In the genomic region with DNA sequence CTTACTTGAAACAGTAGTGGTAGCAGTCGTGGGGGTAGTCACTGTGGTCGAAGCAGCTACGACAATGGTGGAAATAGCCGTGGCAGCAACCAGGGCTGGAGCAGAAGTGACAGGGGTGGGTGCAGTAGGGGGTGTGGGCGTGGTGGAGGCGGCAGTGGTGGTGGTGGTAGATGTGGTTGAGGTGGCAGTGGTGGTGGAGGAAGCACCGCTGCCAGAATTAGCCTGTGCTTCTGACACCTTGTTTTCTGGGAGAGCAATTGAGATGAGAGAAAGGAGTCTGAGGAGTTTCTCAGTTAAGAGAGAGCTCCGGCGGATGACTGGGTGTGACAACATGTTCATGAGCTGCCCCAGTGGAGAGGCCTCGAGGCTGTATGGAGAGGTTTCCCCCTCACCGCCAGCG, we compare ENCODE assay signal across 22 cellular contexts.
DNase-seq lines count a peak whose midpoint lies in the region; ATAC-seq lines count a peak whose summit lies in the region.
"Had no signal": no experiment of that assay in that cellular context is flagged by ENCODE, and none has a peak within 500 bp of the region (broad histone marks: within the 10 kb centered on the region; RNA-seq: fewer than 3 reads in every experiment).

No MANE protein-coding gene starts in this region.

- H3K9me3 Mint-ChIP-seq in activated naive CD4-positive, alpha-beta T cell treated with anti-CD3 and anti-CD28 coated beads for 36 hours: no peaks in the 10 kb centered on the region
- no peaks in the 10 kb centered on the region for H3K9me3 Mint-ChIP-seq in activated CD8-positive, alpha-beta memory T cell treated with anti-CD3 and anti-CD28 coated beads, Interleukin-2, amount 10 ng/mL, durations not matched to agents 7 days and 5 days (ENCODE audit: low read depth)
- H3K9me3 Mint-ChIP-seq in effector memory CD8-positive, alpha-beta T cell: no peaks in the 10 kb centered on the region
- H3K9me3 Mint-ChIP-seq: T-helper 1 cell treated with Interleukin-12 subunit alpha and Interleukin-12 subunit beta and Interleukin-4 antibody, amounts not matched to agents 30 μg/mL and 1 μg/mL, for 36 hours had no signal

- intact Hi-C loops in activated naive CD4-positive, alpha-beta T cell treated with anti-CD3 and anti-CD28 coated beads for 36 hours (cut with micrococcal nuclease): no loop called here

- peaks cover 58% of the 10 kb centered on the region for H3K36me3 Mint-ChIP-seq in activated naive CD4-positive, alpha-beta T cell treated with anti-CD3 and anti-CD28 coated beads for 36 hours (ENCODE audit: low read depth)
- peaks cover 62% of the 10 kb centered on the region for H3K36me3 Mint-ChIP-seq in activated CD8-positive, alpha-beta memory T cell treated with anti-CD3 and anti-CD28 coated beads, Interleukin-2, amount 10 ng/mL, durations not matched to agents 7 days and 5 days
- peaks cover 74% of the 10 kb centered on the region for H3K36me3 Mint-ChIP-seq in effector memory CD8-positive, alpha-beta T cell (ENCODE audit: insufficient read depth)

- no peak for DNase-seq in activated naive CD4-positive, alpha-beta T cell treated with anti-CD3 and anti-CD28 coated beads for 36 hours
- DNase-seq in activated naive CD4-positive, alpha-beta T cell treated with Interleukin-2 at 50 U/mL for 16 hours: no peak
- peak; percentile 41 for DNase-seq in activated CD8-positive, alpha-beta memory T cell treated with anti-CD3 and anti-CD28 coated beads, Interleukin-2, amount 10 ng/mL, durations not matched to agents 7 days and 5 days
- peak; percentile 1 to 9 (median 6) for DNase-seq in effector memory CD8-positive, alpha-beta T cell
- peak; percentile 10 for DNase-seq in stimulated activated naive CD8-positive, alpha-beta T cell treated with anti-CD3 and anti-CD28 coated beads, Interleukin-15, Interleukin-2, amounts not matched to agents 100 U/mL and 50 U/mL, for 24 hours
- no peak for DNase-seq in foreskin melanocyte
- DNase-seq in stimulated activated naive CD4-positive, alpha-beta T cell treated with Interleukin-2 at 50 U/mL for 16 hours (lab: John Stamatoyannopoulos, UW): no peak
- DNase-seq: DMS79; GF-D8; islet precursor cell; lower lobe of right lung; NCI-H1105 treated with DMSO at 0.1 percent for 48 hours; NCI-H2029; NCI-H526 treated with DMSO at 0.1 percent for 48 hours; posterior cingulate gyrus; right lobe of liver; stimulated activated CD4-positive, alpha-beta T cell treated with anti-CD3 and anti-CD28 coated beads, Interleukin-12 subunit alpha, Interleukin-12 subunit beta, amount 100 ng/mL, for 4 hours; stimulated activated CD4-positive, alpha-beta T cell treated with anti-CD3 and anti-CD28 coated beads, Interleukin-4, amount 100 ng/mL, for 4 hours had no signal

- no peak overlapping the region for H3K4me3 Mint-ChIP-seq in activated naive CD4-positive, alpha-beta T cell treated with anti-CD3 and anti-CD28 coated beads for 36 hours
- no peak overlapping the region for H3K4me3 Mint-ChIP-seq in activated CD8-positive, alpha-beta memory T cell treated with anti-CD3 and anti-CD28 coated beads, Interleukin-2, amount 10 ng/mL, durations not matched to agents 7 days and 5 days
- H3K4me3 Mint-ChIP-seq in effector memory CD8-positive, alpha-beta T cell: no peak overlapping the region
- H3K4me3 Mint-ChIP-seq: B cell; T-helper 1 cell treated with Interleukin-12 subunit alpha and Interleukin-12 subunit beta and Interleukin-4 antibody, amounts not matched to agents 30 μg/mL and 1 μg/mL, for 36 hours had no signal

- ATAC-seq in activated CD8-positive, alpha-beta memory T cell treated with anti-CD3 and anti-CD28 coated beads, Interleukin-2, amount 10 ng/mL, durations not matched to agents 7 days and 5 days: no peak
- ATAC-seq in effector memory CD8-positive, alpha-beta T cell (replicated peaks): peak; percentile 82
- ATAC-seq in stimulated activated naive CD8-positive, alpha-beta T cell treated with anti-CD3 and anti-CD28 coated beads, Interleukin-15, Interleukin-2, amounts not matched to agents 100 U/mL and 50 U/mL, for 24 hours: no peak
- ATAC-seq in HG03378 (IDR thresholded peaks at IDR 0.05; ENCODE audit: unreplicated experiment): no peak
- ATAC-seq: K562, lower lobe of right lung, right lobe of liver had no signal

- CTCF ChIA-PET in activated naive CD4-positive, alpha-beta T cell treated with anti-CD3 and anti-CD28 coated beads for 36 hours (lab: Charles Lee): no interaction called here
- CTCF ChIA-PET in activated CD8-positive, alpha-beta memory T cell treated with anti-CD3 and anti-CD28 coated beads, Interleukin-2, amount 10 ng/mL, durations not matched to agents 7 days and 5 days (lab: Charles Lee): interaction anchor here (0.8 kb wide), 1 partner anchor 8 kb away, joined by 4 read pairs; no protein-coding TSS in a partner anchor

- no peaks in the 10 kb centered on the region for H3K27me3 Mint-ChIP-seq in activated naive CD4-positive, alpha-beta T cell treated with anti-CD3 and anti-CD28 coated beads for 36 hours (ENCODE audit: low read depth)
- H3K27me3 Mint-ChIP-seq in activated CD8-positive, alpha-beta memory T cell treated with anti-CD3 and anti-CD28 coated beads, Interleukin-2, amount 10 ng/mL, durations not matched to agents 7 days and 5 days: no peaks in the 10 kb centered on the region
- H3K27me3 Mint-ChIP-seq in effector memory CD8-positive, alpha-beta T cell: no peaks in the 10 kb centered on the region
- H3K27me3 Mint-ChIP-seq: B cell had no signal

- no peaks in the 10 kb centered on the region for H3K4me1 Mint-ChIP-seq in activated naive CD4-positive, alpha-beta T cell treated with anti-CD3 and anti-CD28 coated beads for 36 hours (ENCODE audit: low read depth)
- H3K4me1 Mint-ChIP-seq in activated CD8-positive, alpha-beta memory T cell treated with anti-CD3 and anti-CD28 coated beads, Interleukin-2, amount 10 ng/mL, durations not matched to agents 7 days and 5 days: peaks cover 23% of the 10 kb centered on the region
- H3K4me1 Mint-ChIP-seq in effector memory CD8-positive, alpha-beta T cell (ENCODE audit: low read depth in 2 of 2): peaks cover 8 to 13% of the 10 kb centered on the region in 2 donors
- H3K4me1 Mint-ChIP-seq: B cell had no signal

- peak overlapping the region; percentile 36 for H3K27ac Mint-ChIP-seq in activated naive CD4-positive, alpha-beta T cell treated with anti-CD3 and anti-CD28 coated beads for 36 hours
- peak overlapping the region; percentile 50 for H3K27ac Mint-ChIP-seq in activated CD8-positive, alpha-beta memory T cell treated with anti-CD3 and anti-CD28 coated beads, Interleukin-2, amount 10 ng/mL, durations not matched to agents 7 days and 5 days
- H3K27ac Mint-ChIP-seq in effector memory CD8-positive, alpha-beta T cell: peak overlapping the region; percentile 90 to 95
- H3K27ac Mint-ChIP-seq: B cell; T-helper 1 cell treated with Interleukin-12 subunit alpha and Interleukin-12 subunit beta and Interleukin-4 antibody, amounts not matched to agents 30 μg/mL and 1 μg/mL, for 36 hours had no signal

Comparison
In these comparisons a context has a peak if more than half of its experiments do, and no peak if none do; other contexts are left out.
1. DNase-seq: peak in activated CD8-positive, alpha-beta memory T cell treated with anti-CD3 and anti-CD28 coated beads, Interleukin-2, amount 10 ng/mL, durations not matched to agents 7 days and 5 days (single experiment), effector memory CD8-positive, alpha-beta T cell (3 of 3) and stimulated activated naive CD8-positive, alpha-beta T cell treated with anti-CD3 and anti-CD28 coated beads, Interleukin-15, Interleukin-2, amounts not matched to agents 100 U/mL and 50 U/mL, for 24 hours (single experiment); none in activated naive CD4-positive, alpha-beta T cell treated with anti-CD3 and anti-CD28 coated beads for 36 hours (single experiment), activated naive CD4-positive, alpha-beta T cell treated with Interleukin-2 at 50 U/mL for 16 hours (single experiment), foreskin melanocyte (single experiment) and stimulated activated naive CD4-positive, alpha-beta T cell treated with Interleukin-2 at 50 U/mL for 16 hours (single experiment).
2. H3K27ac Mint-ChIP-seq: peak in every context shown above with its lines; median percentile 92 in effector memory CD8-positive, alpha-beta T cell; 50 in activated CD8-positive, alpha-beta memory T cell treated with anti-CD3 and anti-CD28 coated beads, Interleukin-2, amount 10 ng/mL, durations not matched to agents 7 days and 5 days; 36 in activated naive CD4-positive, alpha-beta T cell treated with anti-CD3 and anti-CD28 coated beads for 36 hours.